ENCODE assay signal across 1 cellular context in genomic region chr17:8632087-8632486, GRCh38.
TF ChIP-seq lines count a peak whose summit lies in the region.

No MANE protein-coding gene starts in this region.

TF ChIP-seq in HepG2, 621 proteins besides CTCF, POLR2A, EP300 and RAD21 (continued from another document and continues in another):
- TF ChIP-seq SNAPC5 (CRISPR knock-in tag; IDR thresholded peaks at IDR 0.05; ENCODE audit: borderline replicate concordance) (no peak), ARNTL (CRISPR knock-in tag; IDR thresholded peaks at IDR 0.05) (no peak), ZBTB20 (CRISPR knock-in tag; IDR thresholded peaks at IDR 0.05; ENCODE audit: borderline replicate concordance, low read depth) (no peak), MAFF (IDR thresholded peaks at IDR 0.05; ENCODE audit: low read depth, low read length) (no peak), ELF3 (CRISPR knock-in tag; IDR thresholded peaks at IDR 0.05) (peak; percentile 71; the same call in 1 of the 2 replicates), SMC3 (IDR thresholded peaks at IDR 0.05; ENCODE audit: low read length) (no peak), ZHX2 (IDR thresholded peaks at IDR 0.05; ENCODE audit: low read depth) (no peak), ZHX2 (CRISPR knock-in tag; IDR thresholded peaks at IDR 0.05; ENCODE audit: borderline replicate concordance) (no peak), SETDB1 (CRISPR knock-in tag; IDR thresholded peaks at IDR 0.05; ENCODE audit: borderline replicate concordance) (no peak), PPARG (CRISPR knock-in tag; conservative IDR thresholded peaks at IDR 0.05) (0 out of 2 replicates have a peak, but pooled peaks have one; percentile 13), FOXM1 (CRISPR knock-in tag; IDR thresholded peaks at IDR 0.05) (no peak), ZNF605 (CRISPR knock-in tag; IDR thresholded peaks at IDR 0.05) (no peak), FOXP4 (CRISPR knock-in tag; IDR thresholded peaks at IDR 0.05) (0 out of 2 replicates have a peak, but pooled peaks have one; percentile 15), ZIK1 (CRISPR knock-in tag; IDR thresholded peaks at IDR 0.05; ENCODE audit: borderline replicate concordance, low read depth) (no peak), LCORL (IDR thresholded peaks at IDR 0.05) (no peak), LCORL (CRISPR knock-in tag; IDR thresholded peaks at IDR 0.05) (no peak), CENPX (CRISPR knock-in tag; IDR thresholded peaks at IDR 0.05) (no peak), ZNF354B (CRISPR knock-in tag; IDR thresholded peaks at IDR 0.05) (no peak), FIP1L1 (IDR thresholded peaks at IDR 0.05; ENCODE audit: borderline replicate concordance, insufficient read depth, low read depth, low read length) (no peak), RCOR2 (CRISPR knock-in tag; IDR thresholded peaks at IDR 0.05) (peak; percentile 54; the same call in 1 of the 2 replicates), ZNF75D (CRISPR knock-in tag; IDR thresholded peaks at IDR 0.05; ENCODE audit: borderline replicate concordance) (no peak), SOX13 (IDR thresholded peaks at IDR 0.05) (0 out of 2 replicates have a peak, but pooled peaks have one; percentile 14), SOX13 (CRISPR knock-in tag; conservative IDR thresholded peaks at IDR 0.05 in 1 of 2, IDR thresholded peaks at IDR 0.05 in 1 of 2) (peak in 1 of 2 experiments; percentile 87; a peak in 2 of 4 replicates), SP1 (IDR thresholded peaks at IDR 0.05) (no peak), SP1 (CRISPR knock-in tag; IDR thresholded peaks at IDR 0.05) (no peak), SRSF1 (optimal IDR thresholded peaks at IDR 0.05; ENCODE audit: low read depth, low read length) (no peak), NR0B2 (CRISPR knock-in tag; IDR thresholded peaks at IDR 0.05) (no peak), THAP9 (CRISPR knock-in tag; IDR thresholded peaks at IDR 0.05; ENCODE audit: borderline replicate concordance) (no peak), YEATS2 (CRISPR knock-in tag; IDR thresholded peaks at IDR 0.05; ENCODE audit: borderline replicate concordance) (0 out of 2 replicates have a peak, but pooled peaks have one; percentile 17), ZNF574 (CRISPR knock-in tag; IDR thresholded peaks at IDR 0.05) (no peak), MAX (IDR thresholded peaks at IDR 0.05) (no peak; the same call in 1 of the 2 replicates), MAF1 (CRISPR knock-in tag; IDR thresholded peaks at IDR 0.05; ENCODE audit: borderline replicate concordance) (no peak), ZBTB25 (CRISPR knock-in tag; IDR thresholded peaks at IDR 0.05) (no peak), ZNF704 (CRISPR knock-in tag; IDR thresholded peaks at IDR 0.05; ENCODE audit: borderline replicate concordance) (no peak), TERF1 (CRISPR knock-in tag; IDR thresholded peaks at IDR 0.05) (no peak), ZNF792 (CRISPR knock-in tag; IDR thresholded peaks at IDR 0.05) (no peak; the same call in 1 of the 2 replicates), ZNF841 (CRISPR knock-in tag; IDR thresholded peaks at IDR 0.05; ENCODE audit: borderline replicate concordance) (no peak), KDM2A (CRISPR knock-in tag; IDR thresholded peaks at IDR 0.05; ENCODE audit: borderline replicate concordance, low read depth) (no peak), ZSCAN9 (CRISPR knock-in tag; IDR thresholded peaks at IDR 0.05; ENCODE audit: borderline replicate concordance) (0 out of 2 replicates have a peak, but pooled peaks have one; percentile 44), ZMYM4 (CRISPR knock-in tag; IDR thresholded peaks at IDR 0.05) (0 out of 2 replicates have a peak, but pooled peaks have one; percentile 21), ZNF883 (CRISPR knock-in tag; IDR thresholded peaks at IDR 0.05; ENCODE audit: not compliant biosample characterization) (no peak), ZNF709 (CRISPR knock-in tag; IDR thresholded peaks at IDR 0.05) (no peak), MXD4 (CRISPR knock-in tag; IDR thresholded peaks at IDR 0.05) (no peak), ZNF253 (CRISPR knock-in tag; IDR thresholded peaks at IDR 0.05; ENCODE audit: borderline replicate concordance) (no peak), NFRKB (IDR thresholded peaks at IDR 0.05) (no peak), IRF1 (CRISPR knock-in tag; IDR thresholded peaks at IDR 0.05; ENCODE audit: low read depth) (no peak), JUND (CRISPR knock-in tag; IDR thresholded peaks at IDR 0.05) (no peak), HOXA9 (CRISPR knock-in tag; IDR thresholded peaks at IDR 0.05; ENCODE audit: borderline replicate concordance) (no peak)
